8 cellular contexts compared by ENCODE assay signal in the genomic region with DNA sequence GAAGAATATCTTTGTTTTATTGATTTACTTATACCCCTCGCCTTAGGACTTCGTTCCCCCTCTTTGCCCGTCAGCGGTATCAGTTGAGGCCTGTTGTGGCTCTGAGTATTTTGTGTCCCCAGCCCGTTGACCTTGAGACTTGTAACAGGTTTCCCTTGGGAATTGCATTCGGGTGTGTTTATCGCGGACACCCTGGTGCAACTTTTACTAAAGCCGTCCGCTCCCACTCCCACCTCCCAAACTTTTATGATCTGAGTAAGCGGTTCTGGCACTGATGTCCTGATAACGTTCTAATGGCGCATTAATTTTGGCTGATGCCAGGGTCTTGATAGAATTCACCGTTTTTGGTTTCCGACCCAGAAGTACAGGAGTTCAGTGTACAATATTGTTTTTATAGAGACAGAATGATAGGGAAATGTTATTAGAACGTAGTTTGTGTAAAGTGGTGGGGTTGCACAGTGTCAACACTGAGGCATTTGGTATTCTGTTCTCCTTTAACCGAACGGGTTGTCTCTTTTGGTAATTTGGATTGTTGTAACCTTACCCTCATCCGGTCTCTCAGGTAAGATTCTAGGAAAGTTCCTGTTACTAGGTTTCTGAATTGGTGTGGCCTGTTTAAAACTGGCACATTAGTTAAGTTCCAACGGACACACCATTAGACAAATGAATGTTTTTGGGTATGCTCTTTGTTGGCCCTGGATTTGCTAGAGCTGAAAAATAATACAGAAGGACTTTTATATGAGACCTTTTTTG. TPM values are rescaled to one million over a fixed set of nuclear protein-coding genes. Genes with fewer than 3 reads are reported as not detected.
A peak's percentile ranks its signal among the peaks of the same experiment; 100 is the strongest.
DNase-seq lines count a peak whose midpoint lies in the region; ATAC-seq and TF ChIP-seq lines count a peak whose summit lies in the region.

No MANE protein-coding gene starts in this region.

- peak overlapping the region; percentile 86 for H2AFZ ChIP-seq in DND-41 (ENCODE audit: low read depth, low read length)

- DNase-seq in DND-41 (peak; percentile 23), HuH-7.5 (ENCODE audit: low spot score) (peak; percentile 16), left ventricle myocardium superior (peak; percentile 30)
- no peak for DNase-seq in activated naive CD8-positive, alpha-beta T cell treated with anti-CD3 and anti-CD28 coated beads, Interleukin-2, amount 50 U/mL, for 24 hours
- no peak for DNase-seq in NK-92 treated with Interleukin-12 subunit alpha and Interleukin-12 subunit beta, amount 100 ng/mL, for 24 hours (lab: John Stamatoyannopoulos, UW)

- no peaks in the 10 kb centered on the region for H3K9me3 Mint-ChIP-seq in activated naive CD8-positive, alpha-beta T cell treated with anti-CD3 and anti-CD28 coated beads, Interleukin-2, amount 50 U/mL, for 24 hours

- ATAC-seq in DND-41 (ENCODE audit: insufficient read depth, low read depth) (no peak), left ventricle myocardium superior (peak; percentile 54), GM19395 (IDR thresholded peaks at IDR 0.05; ENCODE audit: unreplicated experiment) (no peak), HG03025 (IDR thresholded peaks at IDR 0.05; ENCODE audit: low FRiP score, unreplicated experiment) (no peak)
- no peak for ATAC-seq in activated naive CD8-positive, alpha-beta T cell treated with anti-CD3 and anti-CD28 coated beads, Interleukin-2, amount 50 U/mL, for 24 hours

- H3K4me1 ChIP-seq in DND-41 (ENCODE audit: insufficient read depth, low read length) (peaks cover 47% of the 10 kb centered on the region), rectal smooth muscle tissue (ENCODE audit: control insufficient read depth, insufficient read depth, low read length) (peaks cover 5% of the 10 kb centered on the region)

- peaks cover 61% of the 10 kb centered on the region for H3K36me3 ChIP-seq in DND-41 (ENCODE audit: insufficient read depth, low read length)
- peaks cover 7% of the 10 kb centered on the region for H3K36me3 ChIP-seq in rectal smooth muscle tissue (ENCODE audit: control insufficient read depth, insufficient read depth, low read length)

- no peaks in the 10 kb centered on the region for H3K9me3 ChIP-seq in DND-41 (ENCODE audit: insufficient read depth, low read length, severe bottlenecking)

- H3K27ac Mint-ChIP-seq in activated naive CD8-positive, alpha-beta T cell treated with anti-CD3 and anti-CD28 coated beads, Interleukin-2, amount 50 U/mL, for 24 hours: peak overlapping the region; percentile 98

- H3K36me3 Mint-ChIP-seq in activated naive CD8-positive, alpha-beta T cell treated with anti-CD3 and anti-CD28 coated beads, Interleukin-2, amount 50 U/mL, for 24 hours (ENCODE audit: low read depth): peaks cover 49% of the 10 kb centered on the region

- H3K27me3 ChIP-seq in DND-41 (ENCODE audit: insufficient read depth, low read length, poor library complexity): no peaks in the 10 kb centered on the region
- no peaks in the 10 kb centered on the region for H3K27me3 ChIP-seq in rectal smooth muscle tissue (ENCODE audit: control insufficient read depth, insufficient read depth, low read length)

- intact Hi-C loops in left ventricle myocardium superior (cut with micrococcal nuclease): no loop called here

- H3K4me3 Mint-ChIP-seq in activated naive CD8-positive, alpha-beta T cell treated with anti-CD3 and anti-CD28 coated beads, Interleukin-2, amount 50 U/mL, for 24 hours: peak overlapping the region; percentile 99

- peaks cover 4% of the 10 kb centered on the region for H3K27me3 Mint-ChIP-seq in activated naive CD8-positive, alpha-beta T cell treated with anti-CD3 and anti-CD28 coated beads, Interleukin-2, amount 50 U/mL, for 24 hours

- H3K4me3 ChIP-seq in DND-41 (ENCODE audit: low read depth in 1 of 2, low read length in 2 of 2) (peak overlapping the region; percentile 79 to 81), rectal smooth muscle tissue (ENCODE audit: low read length) (peak overlapping the region; percentile 96)

- H3K79me2 ChIP-seq in DND-41 (ENCODE audit: insufficient read depth, low read length): peaks cover 59% of the 10 kb centered on the region

- peak overlapping the region; percentile 95 for H3K4me2 ChIP-seq in DND-41 (ENCODE audit: insufficient read depth, low read length)

- H3K27ac ChIP-seq in DND-41 (ENCODE audit: low read length): peak overlapping the region; percentile 94
- peak overlapping the region; percentile 92 for H3K27ac ChIP-seq in rectal smooth muscle tissue (ENCODE audit: low read depth, low read length)

- H3K9ac ChIP-seq in DND-41 (ENCODE audit: low read depth, low read length) (peak overlapping the region; percentile 90), rectal smooth muscle tissue (ENCODE audit: low read length) (peak overlapping the region; percentile 95)

- H3K4me1 Mint-ChIP-seq in activated naive CD8-positive, alpha-beta T cell treated with anti-CD3 and anti-CD28 coated beads, Interleukin-2, amount 50 U/mL, for 24 hours: peaks cover 48% of the 10 kb centered on the region

- TF ChIP-seq CTCF in DND-41 (IDR thresholded peaks at IDR 0.05; ENCODE audit: borderline replicate concordance, extremely low read depth, low read length, poor library complexity, severe bottlenecking): no peak

- peaks cover 16% of the 10 kb centered on the region; the same call in 1 of the 2 replicates for H4K20me1 ChIP-seq in DND-41 (ENCODE audit: insufficient read depth, low read length)

RNA-seq across cellular contexts. Expression of gene OIP5, which starts 47.8 kb away (rescaled TPM):
- not detected for total RNA-seq in left ventricle myocardium superior

RNA-seq across cellular contexts. Expression of gene NUSAP1, which starts 48.1 kb away (rescaled TPM):
- total RNA-seq in left ventricle myocardium superior: 1.0 TPM

RNA-seq across cellular contexts. Expression of gene CHP1, which starts 53.5 kb away (rescaled TPM):
- total RNA-seq in left ventricle myocardium superior: 102 TPM

RNA-seq across cellular contexts. Expression of gene EXD1, which starts 54.0 kb away (rescaled TPM):
- not detected for total RNA-seq in left ventricle myocardium superior

Comparison
In these comparisons a context has a peak if more than half of its experiments do, and no peak if none do; other contexts are left out.
1. DNase-seq: peak in DND-41 (single experiment), HuH-7.5 (single experiment) and left ventricle myocardium superior (single experiment); none in activated naive CD8-positive, alpha-beta T cell treated with anti-CD3 and anti-CD28 coated beads, Interleukin-2, amount 50 U/mL, for 24 hours (single experiment) and NK-92 treated with Interleukin-12 subunit alpha and Interleukin-12 subunit beta, amount 100 ng/mL, for 24 hours (single experiment).